Comparison of ENCODE assay signal across 8 cellular contexts in genomic region chr1:111197598-111198289, GRCh38.
DNase-seq lines count a peak whose midpoint lies in the region; ATAC-seq and TF ChIP-seq lines count a peak whose summit lies in the region.

No MANE protein-coding gene starts in this region.

- peaks cover 0 to 3% (median 0%) of the 10 kb centered on the region in 5 donors for H3K27me3 ChIP-seq in subcutaneous abdominal adipose tissue (ENCODE audit: control insufficient read depth in 5 of 5, insufficient read depth in 4 of 5, low read length in 5 of 5)

- ATAC-seq in GM18868 (IDR thresholded peaks at IDR 0.05; ENCODE audit: unreplicated experiment) (no peak), GM18873 (IDR thresholded peaks at IDR 0.05; ENCODE audit: low FRiP score, unreplicated experiment) (no peak), HG02798 (IDR thresholded peaks at IDR 0.05; ENCODE audit: poor library complexity, unreplicated experiment) (no peak)

- H3K4me1 ChIP-seq in subcutaneous abdominal adipose tissue (ENCODE audit: control insufficient read depth in 5 of 5, insufficient read depth in 5 of 5, low read length in 5 of 5): peaks cover 12 to 70% (median 52%) of the 10 kb centered on the region in 5 donors

- CTCF ChIA-PET in GM10248 (lab: Yijun Ruan, JAX): interaction anchor here (0.6 to 12.7 kb wide), 14 partner anchors 10 to 572 kb away, joined by 3 to 158 read pairs (median 4); no protein-coding TSS in a partner anchor

- H3K4me3 ChIP-seq in subcutaneous abdominal adipose tissue (ENCODE audit: low read depth in 1 of 5, low read length in 5 of 5): peak overlapping the region in 4 of 5 donors; percentile 5 to 55 (median 19)

- no peaks in the 10 kb centered on the region for H3K9me3 ChIP-seq in subcutaneous abdominal adipose tissue (ENCODE audit: control insufficient read depth in 5 of 5, low read length in 5 of 5)

- DNase-seq in GM10248 (ENCODE audit: extremely low spot score) (no peak), NAMALWA (ENCODE audit: low spot score) (peak; percentile 56), activated T-cell treated with anti-CD3 and anti-CD28 coated beads for 48 hours (ENCODE audit: low read depth) (peak; percentile 59), iPS DF 4.7 (ENCODE audit: extremely low read depth, low spot score) (peak; percentile 36)

- no peak overlapping the region for H3K9ac ChIP-seq in subcutaneous abdominal adipose tissue (ENCODE audit: low read length in 5 of 5)

- no peak overlapping the region for H3K27ac ChIP-seq in subcutaneous abdominal adipose tissue (ENCODE audit: low read depth, low read length)

- POLR2A ChIA-PET in GM10248 (lab: Yijun Ruan, JAX): interaction anchor here (0.8 kb wide), 1 partner anchor 17 kb away, joined by 3 read pairs; no protein-coding TSS in a partner anchor

- H3K36me3 ChIP-seq in subcutaneous abdominal adipose tissue (ENCODE audit: control insufficient read depth in 5 of 5, insufficient read depth in 5 of 5, low read length in 5 of 5): peaks cover 0 to 27% (median 2%) of the 10 kb centered on the region in 5 donors

- TF ChIP-seq CTCF in GM10248 (IDR thresholded peaks at IDR 0.05; ENCODE audit: control extremely low read depth, extremely low read depth, low read depth, missing control alignments): peak; percentile 61
